ENCODE assay signal across 1 cellular context in genomic region chr1:54542120-54542961, GRCh38.
TF ChIP-seq lines count a peak whose summit lies in the region.

No MANE protein-coding gene starts in this region.

TF ChIP-seq in K562, 482 proteins besides CTCF, POLR2A, EP300 and RAD21 (continued from another document and continues in another):
- TF ChIP-seq CHD7 (IDR thresholded peaks at IDR 0.05; ENCODE audit: low read depth, low read length) (no peak), E2F6 (IDR thresholded peaks at IDR 0.05; ENCODE audit: borderline replicate concordance in 1 of 2, extremely low read depth in 1 of 2, insufficient read depth in 1 of 2, insufficient read length in 1 of 2, low read depth in 1 of 2, low read length in 1 of 2, poor library complexity in 1 of 2, severe bottlenecking in 1 of 2) (peak in 1 of 2 experiments; percentile 89), MLX (CRISPR knock-in tag; conservative IDR thresholded peaks at IDR 0.05) (no peak), JUND (IDR thresholded peaks at IDR 0.05; ENCODE audit: borderline replicate concordance, low read depth, low read length) (peak; percentile 58), JUND (tag; IDR thresholded peaks at IDR 0.05; ENCODE audit: borderline replicate concordance, low read depth, low read length) (no peak; the same call in 2 of the 3 replicates), GATA2 (CRISPR knock-in tag; IDR thresholded peaks at IDR 0.05) (no peak), XRCC5 (IDR thresholded peaks at IDR 0.05; ENCODE audit: low read depth, low read length) (no peak), HMG20A (CRISPR knock-in tag; conservative IDR thresholded peaks at IDR 0.05) (no peak), ZNF324 (CRISPR knock-in tag; IDR thresholded peaks at IDR 0.05) (no peak), POLR2AphosphoS2 (IDR thresholded peaks at IDR 0.05; ENCODE audit: low read length) (no peak), CSDE1 (IDR thresholded peaks at IDR 0.05) (no peak), THRA (IDR thresholded peaks at IDR 0.05) (no peak), IRF1 (CRISPR knock-in tag; IDR thresholded peaks at IDR 0.05; ENCODE audit: borderline replicate concordance) (no peak), ZNF134 (CRISPR knock-in tag; conservative IDR thresholded peaks at IDR 0.05) (no peak), MLLT1 (IDR thresholded peaks at IDR 0.05) (no peak), CBFB (CRISPR knock-in tag; IDR thresholded peaks at IDR 0.05) (0 out of 2 replicates have a peak, but pooled peaks have one; percentile 38), L3MBTL2 (IDR thresholded peaks at IDR 0.05) (peak; percentile 73), JUNB (CRISPR knock-in tag; conservative IDR thresholded peaks at IDR 0.05) (no peak), HNRNPH1 (optimal IDR thresholded peaks at IDR 0.05; ENCODE audit: low read depth, low read length) (no peak), WHSC1 (IDR thresholded peaks at IDR 0.05; ENCODE audit: low read length) (no peak), ZNF609 (CRISPR knock-in tag; IDR thresholded peaks at IDR 0.05; ENCODE audit: borderline replicate concordance) (0 out of 2 replicates have a peak, but pooled peaks have one; percentile 51), HOMEZ (CRISPR knock-in tag; IDR thresholded peaks at IDR 0.05) (no peak), ARHGAP35 (IDR thresholded peaks at IDR 0.05; ENCODE audit: partially characterized antibody) (no peak), NR2C2 (CRISPR knock-in tag; IDR thresholded peaks at IDR 0.05) (0 out of 2 replicates have a peak, but pooled peaks have one; percentile 60), NR2C2 (tag; IDR thresholded peaks at IDR 0.05) (no peak; the same call in 1 of the 2 replicates), ZNF277 (CRISPR knock-in tag; IDR thresholded peaks at IDR 0.05; ENCODE audit: borderline replicate concordance) (no peak), CGGBP1 (CRISPR knock-in tag; IDR thresholded peaks at IDR 0.05) (no peak), PRMT5 (CRISPR knock-in tag; IDR thresholded peaks at IDR 0.05) (no peak), SMAD2 (IDR thresholded peaks at IDR 0.05; ENCODE audit: low read depth, low read length) (no peak)
